In the genomic region with DNA sequence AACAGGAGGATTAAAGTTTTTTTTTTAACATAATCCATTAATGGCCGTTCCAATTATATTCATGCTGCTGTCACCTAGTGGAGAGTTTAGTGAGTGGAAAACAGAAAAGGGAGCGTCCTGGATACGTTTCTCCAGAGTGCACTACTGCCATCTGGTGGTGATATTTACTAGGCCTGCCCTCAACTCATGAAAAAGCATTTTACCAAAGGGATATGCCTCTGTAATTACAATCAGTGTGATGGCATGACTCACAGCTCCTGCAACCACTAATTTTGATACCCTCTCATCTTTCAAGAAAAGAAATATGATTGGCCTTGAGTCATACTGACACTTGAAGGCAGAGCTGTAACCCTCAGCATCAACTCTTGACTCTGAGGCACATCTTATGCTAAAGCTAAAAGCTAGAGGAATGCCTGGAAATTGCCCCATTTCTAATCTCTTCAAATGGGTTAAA, we compare ENCODE assay signal across 9 cellular contexts. TPM values are rescaled to one million over a fixed set of nuclear protein-coding genes. Genes with fewer than 3 reads are reported as not detected.
DNase-seq lines count a peak whose midpoint lies in the region; ATAC-seq and TF ChIP-seq lines count a peak whose summit lies in the region.
"Had no signal": no experiment of that assay in that cellular context is flagged by ENCODE, and none has a peak within 500 bp of the region (broad histone marks: within the 10 kb centered on the region; RNA-seq: fewer than 3 reads in every experiment).

No MANE protein-coding gene starts in this region.

- H3K4me3 ChIP-seq in GM23338 (no peak overlapping the region), neuronal stem cell (ENCODE audit: low read length in 2 of 2) (no peak overlapping the region), transverse colon (no peak overlapping the region)

- DNase-seq in GM04504 (ENCODE audit: low read depth) (peak; percentile 76), GM23338 (ENCODE audit: low spot score) (peak; percentile 94), KG1 (lab: John Stamatoyannopoulos, UW) (peak; percentile 45), OCI-M1 (lab: John Stamatoyannopoulos, UW) (peak; percentile 94), fibroblast of peridontal ligament (ENCODE audit: extremely low read depth) (peak; percentile 96), neuronal stem cell (ENCODE audit: low spot score) (peak; percentile 87), transverse colon (peak; percentile 68)
- DNase-seq in activated T-cell treated with anti-CD3 and anti-CD28 coated beads, Interleukin-2, amount 50 U/mL, for 4 hours, result peak; percentile 35

- no peak overlapping the region for H3K4me2 ChIP-seq in GM23338
- H3K4me2 ChIP-seq in neuronal stem cell (ENCODE audit: insufficient read depth, low read length, poor library complexity, severe bottlenecking), result no peak overlapping the region

- no peaks in the 10 kb centered on the region for H3K27me3 Mint-ChIP-seq in GM23338 (ENCODE audit: insufficient read depth, low read depth, poor library complexity)
- H3K27me3 Mint-ChIP-seq in activated T-cell treated with anti-CD3 and anti-CD28 coated beads, Interleukin-2, amount 50 U/mL, for 4 hours (ENCODE audit: low read depth), result no peaks in the 10 kb centered on the region

- no peak overlapping the region for H2BK15ac ChIP-seq in neuronal stem cell (ENCODE audit: low read length)

- H4K8ac ChIP-seq in neuronal stem cell (ENCODE audit: low read depth, low read length), result no peak overlapping the region

- no peak overlapping the region for H2AFZ ChIP-seq in GM23338
- no peak overlapping the region for H2AFZ ChIP-seq in neuronal stem cell (ENCODE audit: low read length)

- H3K36me3 ChIP-seq in GM23338 (ENCODE audit: insufficient read depth), result no peaks in the 10 kb centered on the region
- H3K36me3 ChIP-seq in neuronal stem cell (replicated peaks in 1 of 2; ENCODE audit: control insufficient read depth in 2 of 2, insufficient read depth in 2 of 2, low read length in 2 of 2), result no peaks in the 10 kb centered on the region
- no peaks in the 10 kb centered on the region for H3K36me3 ChIP-seq in transverse colon
- H3K36me3 ChIP-seq: neutrophil had no signal

- H3K18ac ChIP-seq in neuronal stem cell (ENCODE audit: low read length), result no peak overlapping the region

- WGBS in neuronal stem cell (ENCODE audit: extremely low coverage in 2 of 2, insufficient read length in 2 of 2, insufficient replicate concordance in 1 of 2), 2 donors, result no CpG with 5 or more reads among the region's 3 CpGs
- 0 to 1% methylated on average over 3 of the region's 3 CpGs for whole genome bisulfite sequencing in transverse colon (ENCODE audit: low coverage in 1 of 2), 2 donors

- H3K27ac ChIP-seq in GM23338 (ENCODE audit: low read depth), result no peak overlapping the region
- H3K27ac ChIP-seq in neuronal stem cell (replicated peaks; ENCODE audit: low read length), result no peak overlapping the region
- no peak overlapping the region for H3K27ac ChIP-seq in transverse colon
- H3K27ac ChIP-seq: neutrophil had no signal

- peaks cover 13% of the 10 kb centered on the region; the same call in 2 of the 3 replicates for H3K4me1 Mint-ChIP-seq in GM23338
- no peaks in the 10 kb centered on the region for H3K4me1 Mint-ChIP-seq in activated T-cell treated with anti-CD3 and anti-CD28 coated beads, Interleukin-2, amount 50 U/mL, for 4 hours (ENCODE audit: low read depth)

- intact Hi-C loops in transverse colon (cut with DNase I; ENCODE audit: low total_unique reads), result no loop called here

- no peaks in the 10 kb centered on the region for H3F3A ChIP-seq in GM23338 (replicated peaks; ENCODE audit: low read depth)

- in situ Hi-C loops in transverse colon (cut with MboI; ENCODE audit: low pct_ligation_motif_present in 1 of 4, low pct_unique_long_range_greater_than_20kb in 1 of 4, low sequenced_read_pairs in 3 of 4), result loop anchor here in 3 of 4 donors (25.0 kb wide), 2 partner anchors 856 to 1556 kb away; no protein-coding TSS in a partner anchor

- H3K4me1 ChIP-seq in GM23338 (ENCODE audit: insufficient read depth) (peaks cover 4% of the 10 kb centered on the region), neuronal stem cell (ENCODE audit: control insufficient read depth in 2 of 2, insufficient read depth in 1 of 2, low read depth in 1 of 2, low read length in 2 of 2) (peaks cover 1 to 4% of the 10 kb centered on the region in 2 donors), transverse colon (peaks cover 0 to 3% (median 0%) of the 10 kb centered on the region in 4 donors)

- H3K27me3 ChIP-seq in GM23338 (ENCODE audit: insufficient read depth) (no peaks in the 10 kb centered on the region), neuronal stem cell (ENCODE audit: control insufficient read depth in 3 of 3, insufficient read depth in 3 of 3, low read depth in 1 of 3, low read length in 3 of 3) (peaks cover 0 to 16% (median 1%) of the 10 kb centered on the region in 3 experiments), transverse colon (no peaks in the 10 kb centered on the region)
- H3K27me3 ChIP-seq: neutrophil had no signal

- H3K9ac ChIP-seq in neuronal stem cell (ENCODE audit: low read depth, low read length, poor library complexity), result no peak overlapping the region

- no peaks in the 10 kb centered on the region for H3K9me3 Mint-ChIP-seq in GM23338
- H3K9me3 Mint-ChIP-seq in activated T-cell treated with anti-CD3 and anti-CD28 coated beads, Interleukin-2, amount 50 U/mL, for 4 hours, result no peaks in the 10 kb centered on the region

- ATAC-seq in GM23338, result peak; percentile 82
- peak; percentile 90 to 98 for ATAC-seq in activated T-cell treated with anti-CD3 and anti-CD28 coated beads, Interleukin-2, amount 50 U/mL, for 4 hours

- no peaks in the 10 kb centered on the region for H3K9me2 ChIP-seq in GM23338 (ENCODE audit: insufficient read depth)

- TF ChIP-seq POLR2A in transverse colon (IDR thresholded peaks at IDR 0.05), result no peak

- H3K9me3 ChIP-seq in neuronal stem cell (replicated peaks in 1 of 2; ENCODE audit: control insufficient read depth in 2 of 2, insufficient read depth in 1 of 2, low read depth in 1 of 2, low read length in 2 of 2) (no peaks in the 10 kb centered on the region), transverse colon (no peaks in the 10 kb centered on the region)
- H3K9me3 ChIP-seq: neutrophil had no signal

- no peaks in the 10 kb centered on the region for H3K36me3 Mint-ChIP-seq in GM23338 (ENCODE audit: low read depth)
- no peaks in the 10 kb centered on the region for H3K36me3 Mint-ChIP-seq in activated T-cell treated with anti-CD3 and anti-CD28 coated beads, Interleukin-2, amount 50 U/mL, for 4 hours (ENCODE audit: insufficient read depth)

- TF ChIP-seq EP300 in transverse colon (IDR thresholded peaks at IDR 0.05; ENCODE audit: low read depth), result no peak

- no peaks in the 10 kb centered on the region for H3K79me1 ChIP-seq in neuronal stem cell (ENCODE audit: low read depth, low read length)

- peak overlapping the region; percentile 43; the same call in 2 of the 3 replicates for H3K4me3 Mint-ChIP-seq in GM23338
- H3K4me3 Mint-ChIP-seq in activated T-cell treated with anti-CD3 and anti-CD28 coated beads, Interleukin-2, amount 50 U/mL, for 4 hours, result no peak overlapping the region

- no peak overlapping the region for H2BK5ac ChIP-seq in neuronal stem cell (ENCODE audit: low read length)

- no peak overlapping the region for H2AK5ac ChIP-seq in neuronal stem cell (ENCODE audit: low read depth, low read length)

- no peak overlapping the region for H3K27ac Mint-ChIP-seq in GM23338

- no peak overlapping the region for H3K4ac ChIP-seq in neuronal stem cell (ENCODE audit: low read length)

- no peak overlapping the region for H4K91ac ChIP-seq in neuronal stem cell (ENCODE audit: low read depth, low read length, poor library complexity)

- no peak overlapping the region for H3K14ac ChIP-seq in neuronal stem cell (ENCODE audit: low read length)

- TF ChIP-seq CTCF in GM23338 (conservative IDR thresholded peaks at IDR 0.05; ENCODE audit: low read depth in 2 of 2) (peak; percentile 100), transverse colon (IDR thresholded peaks at IDR 0.05) (peak; percentile 93 to 97 (median 96))

- H2BK120ac ChIP-seq in neuronal stem cell (ENCODE audit: low read depth, low read length), result no peak overlapping the region

- no peak overlapping the region for H3K23ac ChIP-seq in neuronal stem cell (ENCODE audit: low read depth, low read length, poor library complexity)

- no peak overlapping the region for H2BK12ac ChIP-seq in neuronal stem cell (ENCODE audit: low read length)

- no peaks in the 10 kb centered on the region for H3K79me2 ChIP-seq in GM23338 (replicated peaks; ENCODE audit: insufficient read depth)

- H4K20me1 ChIP-seq in GM23338 (replicated peaks; ENCODE audit: insufficient read depth), result no peaks in the 10 kb centered on the region

TF ChIP-seq in GM23338, 12 proteins besides CTCF, POLR2A, EP300 and RAD21 (continues in another document):
- no peak for TF ChIP-seq EZH2 (IDR thresholded peaks at IDR 0.05; ENCODE audit: low read depth, unreplicated experiment)
- no peak for TF ChIP-seq ZNF331 (CRISPR knock-in tag; IDR thresholded peaks at IDR 0.05; ENCODE audit: low read depth)
- no peak for TF ChIP-seq EZH2phosphoT487 (IDR thresholded peaks at IDR 0.05; ENCODE audit: unreplicated experiment)

RNA-seq across cellular contexts. Expression of a gene that starts 20.1 kb away (rescaled TPM):
- not detected in 2 replicates for total RNA-seq in GM23338 (2014; rRNA removed; shearing (Covaris generic))
- polyA plus RNA-seq in GM23338 (2016; fragmentation: Nextera tagmentation; extraction: Ambion mirVana), result not detected in 2 replicates
- total RNA-seq in activated T-cell treated with anti-CD3 and anti-CD28 coated beads, Interleukin-2, amount 50 U/mL, for 4 hours, result not detected
- 0.07 TPM for polyA plus RNA-seq in neuronal stem cell (2013, experiment 1 of 2)
- 0.04 TPM for polyA plus RNA-seq in neuronal stem cell (2013, experiment 2 of 2)
- total RNA-seq in transverse colon, result not detected

Comparison
In these comparisons a context has a peak if more than half of its experiments do, and no peak if none do; other contexts are left out.
1. DNase-seq: peak in every context shown above with its lines; median percentile 96 in fibroblast of peridontal ligament; 94 in GM23338; 94 in OCI-M1; 87 in neuronal stem cell; 76 in GM04504; 68 in transverse colon; 45 in KG1; 35 in activated T-cell treated with anti-CD3 and anti-CD28 coated beads, Interleukin-2, amount 50 U/mL, for 4 hours.